31 cellular contexts compared by ENCODE assay signal in genomic region chr4:8142556-8142955, GRCh38. TPM values are rescaled to one million over a fixed set of nuclear protein-coding genes. Genes with fewer than 3 reads are reported as not detected.
"Had no signal": no experiment of that assay in that cellular context is flagged by ENCODE, and none has a peak within 500 bp of the region (broad histone marks: within the 10 kb centered on the region; RNA-seq: fewer than 3 reads in every experiment).

No MANE protein-coding gene starts in this region.

- H3K27ac ChIP-seq: Peyer's patch, WERI-Rb-1 had no signal

- DNase-seq: activated CD4-positive, alpha-beta memory T cell treated with anti-CD3 and anti-CD28 coated beads, Interleukin-2, amount 10 ng/mL, durations not matched to agents 7 days and 5 days; activated CD4-positive, alpha-beta T cell treated with anti-CD3 and anti-CD28 coated beads for 1 hour; activated CD4-positive, alpha-beta T cell treated with anti-CD3 and anti-CD28 coated beads for 48 hours; activated CD4-positive, CD25-positive, alpha-beta regulatory T cell; activated CD8-positive, alpha-beta memory T cell treated with anti-CD3 and anti-CD28 coated beads for 24 hours; activated CD8-positive, alpha-beta memory T cell treated with anti-CD3 and anti-CD28 coated beads, Interleukin-2, amount 10 ng/mL, durations not matched to agents 7 days and 5 days; activated CD8-positive, alpha-beta memory T cell treated with anti-CD3 and anti-CD28 coated beads, Interleukin-2, amount 50 U/mL, for 48 hours; activated effector memory CD4-positive, alpha-beta T cell treated with Interleukin-2 at 50 U/mL for 16 hours; activated naive CD4-positive, alpha-beta T cell treated with anti-CD3 and anti-CD28 coated beads, Interleukin-2, amount 10 ng/mL, durations not matched to agents 7 days and 5 days; activated naive CD8-positive, alpha-beta T cell treated with anti-CD3 and anti-CD28 coated beads, Interleukin-2, amount 50 U/mL, for 24 hours; activated T-cell treated with anti-CD3 and anti-CD28 coated beads, Interleukin-2, amount 50 U/mL, for 48 hours; anterior cingulate cortex; IMR-90; NCI-H1092 treated with DMSO at 0.1 percent for 48 hours; NCI-H1417 treated with DMSO at 0.1 percent for 48 hours; NCI-H187 treated with DMSO at 0.1 percent for 48 hours; NCI-H2081; NCI-H226; NCI-H446 treated with DMSO at 0.1 percent for 48 hours; NCI-H524 treated with DMSO at 0.1 percent for 48 hours; NCI-H748 treated with DMSO at 0.1 percent for 48 hours; NK-92 treated with Interleukin-12 subunit alpha and Interleukin-12 subunit beta, amount 100 ng/mL, for 24 hours; PC-3; Peyer's patch; RPMI8226; SW 1271; T-helper 1 cell; T1000; WERI-Rb-1 had no signal

- H3K36me3 ChIP-seq: Peyer's patch, WERI-Rb-1 had no signal

- ATAC-seq: activated CD8-positive, alpha-beta memory T cell treated with anti-CD3 and anti-CD28 coated beads, Interleukin-2, amount 10 ng/mL, durations not matched to agents 7 days and 5 days; activated naive CD8-positive, alpha-beta T cell treated with anti-CD3 and anti-CD28 coated beads, Interleukin-2, amount 50 U/mL, for 24 hours; K562; PC-3 had no signal

- H3K27me3 ChIP-seq: Peyer's patch had no signal

- H3K4me3 ChIP-seq: K562, Peyer's patch had no signal

- H3K4me1 ChIP-seq: Peyer's patch had no signal

- H3K9me3 ChIP-seq: Peyer's patch had no signal

RNA-seq across cellular contexts. Expression of gene ABLIM2, which starts 16.1 kb away (rescaled TPM):
- total RNA-seq: K562, M059J had no signal
- polyA plus RNA-seq: K562 had no signal
